1 cellular context compared by ENCODE assay signal in the genomic region with DNA sequence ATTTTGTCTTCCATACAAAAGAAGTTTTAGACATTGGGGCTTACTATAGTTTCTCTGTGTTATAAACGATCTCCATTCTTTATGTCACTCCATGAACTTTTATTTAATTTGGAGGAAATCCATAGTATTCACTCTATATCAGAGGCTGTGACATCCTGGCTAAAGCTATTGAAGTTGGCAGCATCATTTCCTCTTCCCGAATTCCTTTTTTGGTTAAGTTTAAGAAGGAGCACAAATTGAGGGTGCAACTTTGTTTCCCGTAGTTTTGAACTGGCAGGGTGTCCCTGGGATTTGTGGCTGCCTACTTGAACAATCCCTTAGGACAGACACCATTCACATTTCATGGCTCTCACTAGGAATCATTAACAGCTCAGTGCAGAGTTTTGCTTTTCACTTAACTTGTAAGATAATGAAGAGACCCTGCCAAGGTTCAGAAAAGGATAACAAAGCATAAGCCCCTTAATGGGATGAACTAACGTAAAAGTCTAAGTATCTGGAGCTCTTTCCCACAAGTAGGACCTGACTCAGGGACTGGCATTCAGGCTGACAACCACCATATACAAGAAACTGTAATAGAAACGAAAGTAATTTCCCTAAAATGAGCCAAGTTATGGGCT.
A peak's percentile ranks its signal among the peaks of the same experiment; 100 is the strongest.
TF ChIP-seq lines count a peak whose summit lies in the region.

No MANE protein-coding gene starts in this region.

TF ChIP-seq in endothelial cell of umbilical vein, 7 proteins besides CTCF, POLR2A, EP300 and RAD21:
- peak; percentile 38 for TF ChIP-seq JUN (IDR thresholded peaks at IDR 0.05; ENCODE audit: borderline replicate concordance, insufficient read depth, insufficient read length, low read depth)
- TF ChIP-seq, protein P1, sequence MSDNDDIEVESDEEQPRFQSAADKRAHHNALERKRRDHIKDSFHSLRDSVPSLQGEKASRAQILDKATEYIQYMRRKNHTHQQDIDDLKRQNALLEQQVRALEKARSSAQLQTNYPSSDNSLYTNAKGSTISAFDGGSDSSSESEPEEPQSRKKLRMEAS (IDR thresholded peaks at IDR 0.05; ENCODE audit: insufficient read depth, insufficient read length) = no peak
- TF ChIP-seq GATA2 (IDR thresholded peaks at IDR 0.05; ENCODE audit: insufficient read depth, insufficient read length, low read depth, low read length) = no peak
- no peak for TF ChIP-seq FOS (IDR thresholded peaks at IDR 0.05; ENCODE audit: borderline replicate concordance, insufficient read depth, low read length)
